8 cellular contexts compared by ENCODE assay signal in the genomic region with DNA sequence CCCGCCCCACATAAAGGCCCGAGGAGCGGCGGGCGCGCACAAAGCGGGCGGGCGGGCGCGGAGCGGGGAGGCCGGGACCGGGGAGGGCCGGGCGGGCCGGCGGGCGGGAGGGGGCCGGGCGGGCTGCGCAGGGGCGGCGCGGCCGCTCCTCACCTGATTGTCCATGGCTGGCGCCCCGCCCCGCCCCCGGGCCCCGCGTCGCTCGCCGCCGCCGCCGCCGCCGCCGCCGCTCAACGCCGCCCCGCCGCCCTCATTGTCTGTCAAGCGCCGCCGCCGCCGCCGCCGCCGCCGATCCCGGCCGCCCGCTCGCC. TPM values are rescaled to one million over a fixed set of nuclear protein-coding genes. Genes with fewer than 3 reads are reported as not detected.
DNase-seq lines count a peak whose midpoint lies in the region; ATAC-seq, FAIRE-seq and TF ChIP-seq lines count a peak whose summit lies in the region.

No MANE protein-coding gene starts in this region.

- peak overlapping the region; percentile 88 to 97 (median 94) for H3K9ac ChIP-seq in BLaER1 treated with 17β-estradiol and CSF1 and Interleukin-3, amounts not matched to agents 10 nM and 100 nM
- H3K9ac ChIP-seq in stomach smooth muscle (ENCODE audit: low read length in 2 of 2): peak overlapping the region in 1 of 2 donors; percentile 86

- in situ Hi-C loops in Panc1 (cut with HindIII; ENCODE audit: low pct_unique_long_range_greater_than_20kb, low sequenced_read_pairs) (no loop called here), GM13977 (cut with MboI; ENCODE audit: low pct_unique_long_range_greater_than_20kb, low sequenced_read_pairs, unreplicated experiment) (no loop called here)

- ATAC-seq in GM21825 (IDR thresholded peaks at IDR 0.05; ENCODE audit: unreplicated experiment) (peak; percentile 33), Panc1 (peak; percentile 77)

- peaks cover 0 to 39% (median 26%) of the 10 kb centered on the region in 11 experiments; a peak in 19 of 22 replicates for H3K36me3 ChIP-seq in BLaER1 treated with 17β-estradiol and CSF1 and Interleukin-3, amounts not matched to agents 10 nM and 100 nM
- H3K36me3 ChIP-seq in Panc1 (ENCODE audit: control insufficient read depth, insufficient read depth, low read length) (no peaks in the 10 kb centered on the region; the same call in 1 of the 2 replicates), hepatocyte (replicated peaks; ENCODE audit: insufficient read depth, low read depth) (no peaks in the 10 kb centered on the region), stomach smooth muscle (ENCODE audit: control insufficient read depth in 2 of 2, insufficient read depth in 2 of 2, low read length in 2 of 2) (no peaks in the 10 kb centered on the region)

- peak overlapping the region; percentile 81 to 90 (median 86) for H3K27ac ChIP-seq in BLaER1 treated with 17β-estradiol and CSF1 and Interleukin-3, amounts not matched to agents 10 nM and 100 nM
- H3K27ac ChIP-seq in Panc1 (ENCODE audit: low read length) (no peak overlapping the region; the same call in 1 of the 2 replicates), hepatocyte (peak overlapping the region; percentile 90), stomach smooth muscle (ENCODE audit: low read length) (peak overlapping the region; percentile 67)

- intact Hi-C loops in Panc1 (cut with micrococcal nuclease; ENCODE audit: unreplicated experiment): no loop called here

- CTCF ChIA-PET in Panc1 (lab: Charles Lee): no interaction called here

- peak overlapping the region; percentile 45 for H2AFZ ChIP-seq in hepatocyte

- peaks cover 8 to 35% (median 19%) of the 10 kb centered on the region in 11 experiments; a peak in 20 of 22 replicates for H3K9me3 ChIP-seq in BLaER1 treated with 17β-estradiol and CSF1 and Interleukin-3, amounts not matched to agents 10 nM and 100 nM (replicated peaks in 1 of 11)
- no peaks in the 10 kb centered on the region for H3K9me3 ChIP-seq in Panc1 (ENCODE audit: control insufficient read depth, insufficient read depth, low read depth, low read length)
- H3K9me3 ChIP-seq in hepatocyte (ENCODE audit: low read depth): no peaks in the 10 kb centered on the region
- no peaks in the 10 kb centered on the region for H3K9me3 ChIP-seq in stomach smooth muscle (ENCODE audit: control insufficient read depth in 2 of 2, low read length in 2 of 2)

- peaks cover 44 to 48% (median 47%) of the 10 kb centered on the region in 11 experiments; a peak in 21 of 22 replicates for H4K20me1 ChIP-seq in BLaER1 treated with 17β-estradiol and CSF1 and Interleukin-3, amounts not matched to agents 10 nM and 100 nM
- H4K20me1 ChIP-seq in hepatocyte (ENCODE audit: insufficient read depth, poor library complexity, severe bottlenecking): peaks cover 38% of the 10 kb centered on the region

- POLR2A ChIA-PET in Panc1 (lab: Charles Lee): no interaction called here

- peaks cover 49% of the 10 kb centered on the region for H3K79me2 ChIP-seq in hepatocyte

- H3K9me2 ChIP-seq in hepatocyte (replicated peaks; ENCODE audit: insufficient read depth): no peaks in the 10 kb centered on the region

- TF ChIP-seq CTCF in Panc1 (IDR thresholded peaks at IDR 0.05): no peak
- TF ChIP-seq CTCF in hepatocyte (IDR thresholded peaks at IDR 0.05; ENCODE audit: poor library complexity): no peak
- no peak for TF ChIP-seq CTCF in GM13977 (IDR thresholded peaks at IDR 0.05; ENCODE audit: extremely low read depth, insufficient read depth, missing control alignments)

- H3K4me3 ChIP-seq in BLaER1 treated with 17β-estradiol and CSF1 and Interleukin-3, amounts not matched to agents 10 nM and 100 nM: peak overlapping the region; percentile 87 to 98 (median 96)
- peak overlapping the region; percentile 81 to 82 for H3K4me3 ChIP-seq in Panc1 (ENCODE audit: low read depth in 2 of 2, low read length in 2 of 2)
- H3K4me3 ChIP-seq in hepatocyte: peak overlapping the region; percentile 99
- peak overlapping the region in 1 of 2 donors; percentile 87 for H3K4me3 ChIP-seq in stomach smooth muscle (ENCODE audit: low read length in 2 of 2)

- no peak for FAIRE-seq in HTR-8/SVneo (lab: Jason Lieb, UNC)

- H3K27me3 ChIP-seq in BLaER1 treated with 17β-estradiol and CSF1 and Interleukin-3, amounts not matched to agents 10 nM and 100 nM: no peaks in the 10 kb centered on the region
- H3K27me3 ChIP-seq in Panc1 (ENCODE audit: control insufficient read depth, insufficient read depth, low read length) (no peaks in the 10 kb centered on the region), hepatocyte (no peaks in the 10 kb centered on the region), stomach smooth muscle (ENCODE audit: control insufficient read depth in 1 of 2, insufficient read depth in 2 of 2, low read length in 2 of 2) (no peaks in the 10 kb centered on the region)

- no TSS peak for BruUV-seq in Panc1 (replicated peaks; lab: Mats Ljungman, UMichigan)

- peak overlapping the region; percentile 91 to 99 (median 95) for H3K4me2 ChIP-seq in BLaER1 treated with 17β-estradiol and CSF1 and Interleukin-3, amounts not matched to agents 10 nM and 100 nM
- H3K4me2 ChIP-seq in hepatocyte: peak overlapping the region; percentile 98

- no CpG with 5 or more reads among the region's 59 CpGs for WGBS in hepatocyte (ENCODE audit: low lambda C conversion rate, missing lambda C conversion rate)

- H3K4me1 ChIP-seq in BLaER1 treated with 17β-estradiol and CSF1 and Interleukin-3, amounts not matched to agents 10 nM and 100 nM: peaks cover 43 to 46% (median 45%) of the 10 kb centered on the region in 10 experiments
- H3K4me1 ChIP-seq in Panc1 (ENCODE audit: control insufficient read depth, insufficient read depth, low read length) (peaks cover 7% of the 10 kb centered on the region), hepatocyte (ENCODE audit: insufficient read depth) (peaks cover 42% of the 10 kb centered on the region), stomach smooth muscle (ENCODE audit: control insufficient read depth, insufficient read depth, low read length) (peaks cover 48% of the 10 kb centered on the region)

- DNase-seq in Panc1 (ENCODE audit: low read depth, low spot score) (no peak), hepatocyte (ENCODE audit: low spot score) (no peak), HTR-8/SVneo (ENCODE audit: insufficient read length, low spot score) (no peak), GM13977 (ENCODE audit: low spot score) (no peak)
- no peak for DNase-seq in stimulated activated CD4-positive, alpha-beta T cell treated with anti-CD3 and anti-CD28 coated beads, Interleukin-15, amount 100 ng/mL, for 24 hours

RNA-seq across cellular contexts. Expression of a gene that starts 0.2 kb away (rescaled TPM):
- total RNA-seq in Panc1 (2021; ENCODE audit: unreplicated experiment) (58.3 TPM), hepatocyte (13.6 and 17.2 TPM in 2 replicates)
- polyA plus RNA-seq in Panc1 (2012; ENCODE audit: insufficient read length): 42.1 TPM
- 22.9 and 23.3 TPM in 2 replicates for polyA plus RNA-seq in hepatocyte

RNA-seq across cellular contexts. Expression of a gene that starts 53.8 kb away (rescaled TPM):
- not detected for total RNA-seq in Panc1 (2021; ENCODE audit: unreplicated experiment)
- polyA plus RNA-seq in Panc1 (2012; ENCODE audit: insufficient read length): not detected
- total RNA-seq in hepatocyte: not detected in 2 replicates
- polyA plus RNA-seq in hepatocyte: not detected in 2 replicates
